ENCODE assay signal across 28 cellular contexts in genomic region chr6:12458558-12458957, GRCh38.
"Had no signal": no experiment of that assay in that cellular context is flagged by ENCODE, and none has a peak within 500 bp of the region (broad histone marks: within the 10 kb centered on the region; RNA-seq: fewer than 3 reads in every experiment).

No MANE protein-coding gene starts in this region.

- H3K27me3 ChIP-seq: SJCRH30 had no signal

- H3K4me3 Mint-ChIP-seq: activated CD4-positive, alpha-beta memory T cell treated with anti-CD3 and anti-CD28 coated beads, Interleukin-2, amount 10 ng/mL, durations not matched to agents 7 days and 5 days; activated CD4-positive, alpha-beta T cell treated with anti-CD3 and anti-CD28 coated beads for 36 hours; activated naive CD8-positive, alpha-beta T cell treated with anti-CD3 and anti-CD28 coated beads, Interleukin-2, amount 50 U/mL, for 24 hours; activated T-helper 1 cell treated with anti-CD3 and anti-CD28 coated beads, Interleukin-12 subunit alpha, Interleukin-12 subunit beta, Interleukin-2, Interleukin-4 antibody, amounts not matched to agents 30 ng/mL and 10 ng/mL and 1 ng/mL, durations not matched to agents 14 hours and 24 hours and 36 hours had no signal

- H3K27ac Mint-ChIP-seq: activated CD4-positive, alpha-beta memory T cell treated with anti-CD3 and anti-CD28 coated beads, Interleukin-2, amount 10 ng/mL, durations not matched to agents 7 days and 5 days; activated CD4-positive, alpha-beta T cell treated with anti-CD3 and anti-CD28 coated beads for 36 hours; activated naive CD8-positive, alpha-beta T cell treated with anti-CD3 and anti-CD28 coated beads, Interleukin-2, amount 50 U/mL, for 24 hours; activated T-helper 1 cell treated with anti-CD3 and anti-CD28 coated beads, Interleukin-12 subunit alpha, Interleukin-12 subunit beta, Interleukin-2, Interleukin-4 antibody, amounts not matched to agents 30 ng/mL and 10 ng/mL and 1 ng/mL, durations not matched to agents 14 hours and 24 hours and 36 hours had no signal

- H3K4me1 Mint-ChIP-seq: activated CD4-positive, alpha-beta memory T cell treated with anti-CD3 and anti-CD28 coated beads, Interleukin-2, amount 10 ng/mL, durations not matched to agents 7 days and 5 days; activated CD4-positive, alpha-beta T cell treated with anti-CD3 and anti-CD28 coated beads for 36 hours; activated naive CD8-positive, alpha-beta T cell treated with anti-CD3 and anti-CD28 coated beads, Interleukin-2, amount 50 U/mL, for 24 hours had no signal

- H3K9me2 ChIP-seq: SK-N-SH had no signal

- H3K27me3 Mint-ChIP-seq: activated CD4-positive, alpha-beta memory T cell treated with anti-CD3 and anti-CD28 coated beads, Interleukin-2, amount 10 ng/mL, durations not matched to agents 7 days and 5 days; activated naive CD8-positive, alpha-beta T cell treated with anti-CD3 and anti-CD28 coated beads, Interleukin-2, amount 50 U/mL, for 24 hours had no signal

- H3K4me2 ChIP-seq: SK-N-SH had no signal

- H3K9ac ChIP-seq: SK-N-SH had no signal

- H3K4me3 ChIP-seq: SJCRH30 had no signal

- ATAC-seq: activated CD4-positive, alpha-beta T cell treated with anti-CD3 and anti-CD28 coated beads for 36 hours; activated naive CD4-positive, alpha-beta T cell treated with anti-CD3 and anti-CD28 coated beads, Interleukin-2, amount 50 U/mL, for 72 hours; activated naive CD8-positive, alpha-beta T cell treated with anti-CD3 and anti-CD28 coated beads, Interleukin-2, amount 50 U/mL, for 24 hours; Panc1 had no signal

- H3K9me3 ChIP-seq: SJCRH30, SK-N-SH had no signal

- H3K4me1 ChIP-seq: SJCRH30 had no signal

- H3K36me3 ChIP-seq: SJCRH30 had no signal

- H3K27ac ChIP-seq: RWPE1, SJCRH30, VCaP had no signal

- DNase-seq: activated CD4-positive, alpha-beta memory T cell treated with anti-CD3 and anti-CD28 coated beads, Interleukin-2, amount 10 ng/mL, durations not matched to agents 7 days and 5 days; activated CD4-positive, alpha-beta T cell treated with anti-CD3 and anti-CD28 coated beads for 36 hours; activated CD4-positive, alpha-beta T cell treated with anti-CD3 and anti-CD28 coated beads, Interleukin-2, amount 50 U/mL, for 1 hour; activated CD8-positive, alpha-beta memory T cell treated with anti-CD3 and anti-CD28 coated beads, Interleukin-2, amount 50 U/mL, for 4 hours; activated effector memory CD4-positive, alpha-beta T cell treated with Interleukin-2 at 50 U/mL for 16 hours; activated naive CD4-positive, alpha-beta T cell treated with Interleukin-2 at 50 U/mL for 16 hours; activated naive CD8-positive, alpha-beta T cell treated with anti-CD3 and anti-CD28 coated beads, Interleukin-2, amount 50 U/mL, for 24 hours; activated T-cell treated with anti-CD3 and anti-CD28 coated beads, Interleukin-2, amount 50 U/mL, for 1 hour; amniotic stem cell; cerebellar nuclear complex; KG1; NCI-H1092; NCI-H1417; NCI-H2029; NCI-H2107; NCI-H2171 treated with DMSO at 0.1 percent for 48 hours; NCI-H226; NCI-H526; NCI-H774; Right ventricle myocardium superior; SJCRH30; SK-N-SH; T-helper 1 cell had no signal
